In the genomic region with DNA sequence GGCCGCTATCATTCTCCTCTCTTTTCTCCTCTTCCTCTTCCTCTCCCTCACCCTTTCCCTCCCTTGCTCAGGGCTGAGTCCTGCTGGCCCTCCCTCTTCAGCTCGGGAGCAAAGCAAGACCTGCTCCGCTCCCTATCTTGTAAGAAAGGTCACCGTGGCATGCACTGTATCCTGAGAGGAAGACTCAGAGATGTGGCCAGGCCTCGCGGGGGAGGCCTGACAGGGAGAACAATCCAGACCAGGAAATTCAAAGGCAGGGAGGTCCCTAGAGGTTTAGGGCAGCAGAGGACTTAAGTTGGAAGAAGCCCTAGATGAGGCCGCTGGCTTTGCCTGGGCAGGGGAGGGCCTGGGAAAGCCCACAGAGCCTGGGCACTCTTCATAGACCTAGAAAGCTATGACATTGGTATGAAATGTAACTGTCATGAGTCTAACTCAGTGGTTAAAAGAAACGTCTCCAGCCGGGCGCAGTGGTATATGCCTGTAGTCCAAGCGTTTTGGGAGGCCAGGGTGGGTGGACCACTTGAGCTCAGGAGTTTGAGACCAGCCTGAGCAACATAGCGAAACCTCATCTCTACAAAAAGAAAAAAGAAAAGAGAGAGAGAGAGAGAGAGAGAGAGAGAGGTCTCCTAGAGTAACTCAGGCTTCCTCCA, we compare ENCODE assay signal across 18 cellular contexts. TPM values are rescaled to one million over a fixed set of nuclear protein-coding genes. Genes with fewer than 3 reads are reported as not detected.
DNase-seq lines count a peak whose midpoint lies in the region; ATAC-seq and TF ChIP-seq lines count a peak whose summit lies in the region.
"Had no signal": no experiment of that assay in that cellular context is flagged by ENCODE, and none has a peak within 500 bp of the region (broad histone marks: within the 10 kb centered on the region; RNA-seq: fewer than 3 reads in every experiment).

No MANE protein-coding gene starts in this region.

- peak overlapping the region; percentile 66 for H3K4me2 ChIP-seq in PC-9
- H3K4me2 ChIP-seq: KMS-11 had no signal

- H2AFZ ChIP-seq in PC-9, result peak overlapping the region; percentile 60

- H3K27ac ChIP-seq in PC-9 (peak overlapping the region; percentile 80), sigmoid colon (no peak overlapping the region)
- H3K27ac ChIP-seq: KMS-11, Peyer's patch had no signal

- H3K36me3 ChIP-seq in PC-9 (ENCODE audit: low read depth) (no peaks in the 10 kb centered on the region), sigmoid colon (no peaks in the 10 kb centered on the region)
- H3K36me3 ChIP-seq: Peyer's patch, uterus had no signal

- POLR2A ChIA-PET in PC-9 (lab: Charles Lee; ENCODE audit: unreplicated experiment), result interaction anchor here (0.6 kb wide), 1 partner anchor 546 kb away, joined by 30 read pairs; a partner anchor contains a TSS

- TF ChIP-seq POLR2A in sigmoid colon (IDR thresholded peaks at IDR 0.05), result no peak

- H3K9me2 ChIP-seq in PC-9 (ENCODE audit: insufficient read depth), result no peaks in the 10 kb centered on the region

- DNase-seq in activated T-cell treated with anti-CD3 and anti-CD28 coated beads, Interleukin-2, amount 50 U/mL, for 1 hour, result peak; percentile 2
- DNase-seq in activated T-cell treated with anti-CD3 and anti-CD28 coated beads, Interleukin-2, amount 50 U/mL, for 48 hours, result no peak
- DNase-seq in PC-9, result no peak
- DNase-seq in fibroblast of peridontal ligament (ENCODE audit: extremely low read depth), result peak; percentile 15
- peak; percentile 40 for DNase-seq in sigmoid colon
- no peak for DNase-seq in iPS-NIHi11 (ENCODE audit: low spot score)
- DNase-seq in activated CD4-positive, alpha-beta T cell treated with anti-CD3 and anti-CD28 coated beads, Interleukin-2, amount 50 U/mL, for 4 hours, result no peak
- DNase-seq: activated CD4-positive, alpha-beta T cell treated with anti-CD3 and anti-CD28 coated beads for 36 hours; DMS 273 treated with DMSO at 0.1 percent for 48 hours; H7; NCI-H1436; nucleus accumbens; stimulated activated naive CD4-positive, alpha-beta T cell treated with Interleukin-2 at 50 U/mL for 16 hours; uterus had no signal

- CTCF ChIA-PET in PC-9 (lab: Charles Lee), result interaction anchor here (0.6 kb wide), 2 partner anchors 15 to 589 kb away, joined by 3 to 8 read pairs; no protein-coding TSS in a partner anchor

- H3K4me1 ChIP-seq in PC-9 (replicated peaks; ENCODE audit: insufficient read depth), result peaks cover 37% of the 10 kb centered on the region
- no peaks in the 10 kb centered on the region for H3K4me1 ChIP-seq in sigmoid colon
- H3K4me1 ChIP-seq: Peyer's patch, uterus had no signal

- BruUV-seq in PC-9 (replicated peaks; lab: Mats Ljungman, UMichigan), result no TSS peak

- H3K27me3 ChIP-seq in PC-9 (ENCODE audit: insufficient read depth, low read depth) (no peaks in the 10 kb centered on the region), sigmoid colon (no peaks in the 10 kb centered on the region)
- H3K27me3 ChIP-seq: Peyer's patch, uterus had no signal

- H4K20me1 ChIP-seq in PC-9 (ENCODE audit: insufficient read depth), result no peaks in the 10 kb centered on the region

- intact Hi-C loops in PC-9 (cut with micrococcal nuclease; ENCODE audit: unreplicated experiment) (no loop called here), sigmoid colon (cut with DNase I) (no loop called here)

- H3K9me3 ChIP-seq in PC-9 (ENCODE audit: insufficient read depth, low read depth) (no peaks in the 10 kb centered on the region), sigmoid colon (no peaks in the 10 kb centered on the region)
- H3K9me3 ChIP-seq: Peyer's patch, uterus had no signal

- H3K4me3 ChIP-seq in PC-9 (peak overlapping the region; percentile 10; the same call in 1 of the 2 replicates), sigmoid colon (no peak overlapping the region)
- H3K4me3 ChIP-seq: lung, Peyer's patch, uterus had no signal

- no peak for TF ChIP-seq EP300 in sigmoid colon (IDR thresholded peaks at IDR 0.05)

- WGBS in sigmoid colon, 2 donors, result 80 to 88% methylated on average over 12 of the region's 12 CpGs

- no peaks in the 10 kb centered on the region for H3K79me2 ChIP-seq in PC-9 (ENCODE audit: low read depth)

- ATAC-seq in GM19035 (IDR thresholded peaks at IDR 0.05; ENCODE audit: unreplicated experiment), result no peak
- ATAC-seq: activated CD4-positive, alpha-beta T cell treated with anti-CD3 and anti-CD28 coated beads for 36 hours had no signal

- TF ChIP-seq CTCF in PC-9 (conservative IDR thresholded peaks at IDR 0.05), result no peak
- TF ChIP-seq CTCF in sigmoid colon (IDR thresholded peaks at IDR 0.05), result no peak

- H3F3A ChIP-seq in PC-9 (ENCODE audit: insufficient read depth, low read depth), result peaks cover 21% of the 10 kb centered on the region; the same call in 1 of the 2 replicates

RNA-seq across cellular contexts. Expression of a gene that starts 14.6 kb away (rescaled TPM):
- total RNA-seq in PC-9 (2021) (7.6 and 12.2 TPM in 2 replicates), sigmoid colon (1 to 10 TPM; 4.1 to 8.0 (median 4.7) TPM)
- polyA plus RNA-seq in sigmoid colon, result 1 to 10 TPM; 1.8 to 9.9 (median 4.2) TPM

RNA-seq across cellular contexts. Expression of a gene that starts 41.7 kb away (rescaled TPM):
- 48.4 and 61.4 TPM in 2 replicates for total RNA-seq in PC-9 (2021)
- 10 to 100 TPM; 87.8 to 94.3 (median 94.2) TPM for total RNA-seq in sigmoid colon
- polyA plus RNA-seq in sigmoid colon, result 10 to 100 TPM; 64.5 to 79.3 (median 73.2) TPM

RNA-seq across cellular contexts. Expression of a gene that starts 44.8 kb away (rescaled TPM):
- total RNA-seq in PC-9 (2021) (125 and 146 TPM in 2 replicates), sigmoid colon (100 to 1,000 TPM; 167 to 260 (median 205) TPM)
- polyA plus RNA-seq in sigmoid colon, result 1,000 to 10,000 TPM in 1 of 3 donors, 100 to 1,000 TPM in 2; 663 to 1,120 (median 759) TPM

Comparison
In these comparisons a context has a peak if more than half of its experiments do, and no peak if none do; other contexts are left out.
1. DNase-seq: peak in activated T-cell treated with anti-CD3 and anti-CD28 coated beads, Interleukin-2, amount 50 U/mL, for 1 hour (single experiment), fibroblast of peridontal ligament (single experiment) and sigmoid colon (single experiment); none in activated T-cell treated with anti-CD3 and anti-CD28 coated beads, Interleukin-2, amount 50 U/mL, for 48 hours (0 of 2), PC-9 (0 of 2), iPS-NIHi11 (single experiment) and activated CD4-positive, alpha-beta T cell treated with anti-CD3 and anti-CD28 coated beads, Interleukin-2, amount 50 U/mL, for 4 hours (0 of 2).